13 cellular contexts compared by ENCODE assay signal in the genomic region with DNA sequence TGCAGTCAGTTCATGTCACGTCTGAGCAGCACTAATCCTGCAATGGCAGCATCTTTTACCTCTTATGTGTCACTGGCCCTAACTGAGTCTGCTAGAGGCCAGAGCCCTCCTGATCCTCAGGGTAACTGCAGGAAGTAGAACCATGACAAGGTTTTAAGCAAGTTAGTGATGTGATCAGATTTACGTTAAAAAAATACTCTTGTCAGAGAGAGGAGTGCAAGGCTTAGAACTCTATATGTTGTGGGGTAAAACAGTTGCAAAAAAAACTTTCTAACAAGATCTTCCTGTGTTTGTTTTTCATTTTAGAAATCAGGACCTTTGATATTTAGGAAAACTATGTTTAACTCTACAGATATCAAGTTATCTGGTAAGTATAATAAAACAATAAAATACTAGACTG. TPM values are rescaled to one million over a fixed set of nuclear protein-coding genes. Genes with fewer than 3 reads are reported as not detected.
DNase-seq lines count a peak whose midpoint lies in the region; ATAC-seq and TF ChIP-seq lines count a peak whose summit lies in the region.
"Had no signal": no experiment of that assay in that cellular context is flagged by ENCODE, and none has a peak within 500 bp of the region (broad histone marks: within the 10 kb centered on the region; RNA-seq: fewer than 3 reads in every experiment).

No MANE protein-coding gene starts in this region.

- no peaks in the 10 kb centered on the region for H3K9me2 ChIP-seq in Karpas-422 (replicated peaks; ENCODE audit: insufficient read depth, low read length)

- peaks cover 46% of the 10 kb centered on the region for H3K4me1 Mint-ChIP-seq in activated T-helper 17 cell treated with anti-CD3 and anti-CD28 coated beads, Interleukin-2, amount 50 U/mL, for 72 hours
- H3K4me1 Mint-ChIP-seq in mesothelial cell of epicardium, result peaks cover 39% of the 10 kb centered on the region

- peak overlapping the region; percentile 45 for H3K9ac ChIP-seq in Karpas-422 (ENCODE audit: low read length)
- peak overlapping the region; percentile 3 for H3K9ac ChIP-seq in smooth muscle cell (ENCODE audit: low read depth)
- H3K9ac ChIP-seq: GM23248 had no signal

- peak overlapping the region; percentile 35 for H3K4me3 ChIP-seq in Karpas-422 (ENCODE audit: low read length)
- peak overlapping the region; percentile 2 for H3K4me3 ChIP-seq in smooth muscle cell
- H3K4me3 ChIP-seq: GM23248 had no signal

- peak overlapping the region; percentile 65 for H3K4me2 ChIP-seq in Karpas-422 (ENCODE audit: low read depth, low read length, poor library complexity, severe bottlenecking)
- peak overlapping the region; percentile 88 for H3K4me2 ChIP-seq in smooth muscle cell

- H3K4me3 Mint-ChIP-seq in activated T-helper 17 cell treated with anti-CD3 and anti-CD28 coated beads, Interleukin-2, amount 50 U/mL, for 72 hours, result no peak overlapping the region
- H3K4me3 Mint-ChIP-seq in mesothelial cell of epicardium, result no peak overlapping the region
- H3K4me3 Mint-ChIP-seq: B cell; CD4-positive, alpha-beta T cell had no signal

- H4K20me1 ChIP-seq in Karpas-422 (ENCODE audit: insufficient read depth, low read depth, low read length), result no peaks in the 10 kb centered on the region
- peaks cover 56% of the 10 kb centered on the region for H4K20me1 ChIP-seq in smooth muscle cell (ENCODE audit: low read depth)

- peaks cover 82% of the 10 kb centered on the region for H3K79me2 ChIP-seq in Karpas-422 (ENCODE audit: low read length)
- H3K79me2 ChIP-seq in smooth muscle cell (ENCODE audit: low read depth), result peaks cover 81% of the 10 kb centered on the region

- WGBS in smooth muscle cell (ENCODE audit: low lambda C conversion rate), result 52% methylated on average over 2 of the region's 2 CpGs

- H3F3A ChIP-seq in smooth muscle cell (ENCODE audit: low read depth), result peaks cover 33% of the 10 kb centered on the region

- H3K27ac ChIP-seq in Karpas-422 (ENCODE audit: low read length) (peak overlapping the region; percentile 76), smooth muscle cell (ENCODE audit: low read depth) (peak overlapping the region; percentile 89)
- H3K27ac ChIP-seq: GM23248 had no signal

- H3K27ac Mint-ChIP-seq in activated T-helper 17 cell treated with anti-CD3 and anti-CD28 coated beads, Interleukin-2, amount 50 U/mL, for 72 hours, result peak overlapping the region; percentile 36
- peak overlapping the region; percentile 26 for H3K27ac Mint-ChIP-seq in mesothelial cell of epicardium
- H3K27ac Mint-ChIP-seq: B cell; CD4-positive, alpha-beta T cell had no signal

- TF ChIP-seq CTCF in mesothelial cell of epicardium (IDR thresholded peaks at IDR 0.05; ENCODE audit: unreplicated experiment), result no peak
- no peak for TF ChIP-seq CTCF in smooth muscle cell (IDR thresholded peaks at IDR 0.05; ENCODE audit: borderline replicate concordance, insufficient read depth, poor library complexity, severe bottlenecking)

- DNase-seq in Karpas-422, result no peak
- DNase-seq in mesothelial cell of epicardium (ENCODE audit: low spot score in 2 of 2, unreplicated experiment in 2 of 2), result no peak
- DNase-seq in smooth muscle cell (lab: John Stamatoyannopoulos, UW; ENCODE audit: unreplicated experiment), result no peak
- no peak for DNase-seq in sciatic nerve (ENCODE audit: low spot score)
- no peak for DNase-seq in activated effector memory CD4-positive, alpha-beta T cell treated with anti-CD3 and anti-CD28 coated beads, Interleukin-2, amount 50 U/mL, for 16 hours
- no peak for DNase-seq in activated gamma-delta T cell treated with Interleukin-2 at 50 U/mL for 16 hours
- DNase-seq: C1 segment of cervical spinal cord; Calu3; CD4-positive, alpha-beta T cell; DMS 273 treated with DMSO at 0.1 percent for 48 hours; GM23248 had no signal

- H3K36me3 ChIP-seq in Karpas-422 (ENCODE audit: insufficient read depth, low read length) (peaks cover 36% of the 10 kb centered on the region), smooth muscle cell (ENCODE audit: low read depth) (peaks cover 17% of the 10 kb centered on the region)

- ATAC-seq in activated T-helper 17 cell treated with anti-CD3 and anti-CD28 coated beads, Interleukin-2, amount 50 U/mL, for 72 hours (replicated peaks), result no peak
- ATAC-seq in sciatic nerve, result no peak

- H3K9me3 Mint-ChIP-seq in activated T-helper 17 cell treated with anti-CD3 and anti-CD28 coated beads, Interleukin-2, amount 50 U/mL, for 72 hours, result peaks cover 8% of the 10 kb centered on the region
- H3K9me3 Mint-ChIP-seq in mesothelial cell of epicardium, result no peaks in the 10 kb centered on the region
- H3K9me3 Mint-ChIP-seq: CD4-positive, alpha-beta T cell had no signal

- H3K9me3 ChIP-seq in Karpas-422 (ENCODE audit: low read length) (no peaks in the 10 kb centered on the region), smooth muscle cell (replicated peaks; ENCODE audit: low read depth) (no peaks in the 10 kb centered on the region)

- no peak overlapping the region for H2AFZ ChIP-seq in Karpas-422 (ENCODE audit: low read length)
- no peak overlapping the region for H2AFZ ChIP-seq in smooth muscle cell (ENCODE audit: low read depth)
- H2AFZ ChIP-seq: GM23248 had no signal

- H3K36me3 Mint-ChIP-seq in activated T-helper 17 cell treated with anti-CD3 and anti-CD28 coated beads, Interleukin-2, amount 50 U/mL, for 72 hours (ENCODE audit: low read depth), result peaks cover 74% of the 10 kb centered on the region
- H3K36me3 Mint-ChIP-seq in mesothelial cell of epicardium, result peaks cover 45% of the 10 kb centered on the region

- no peaks in the 10 kb centered on the region for H3K27me3 Mint-ChIP-seq in activated T-helper 17 cell treated with anti-CD3 and anti-CD28 coated beads, Interleukin-2, amount 50 U/mL, for 72 hours
- H3K27me3 Mint-ChIP-seq in mesothelial cell of epicardium (ENCODE audit: low read depth), result no peaks in the 10 kb centered on the region
- H3K27me3 Mint-ChIP-seq: B cell; CD4-positive, alpha-beta T cell had no signal

- no peaks in the 10 kb centered on the region for H3K27me3 ChIP-seq in Karpas-422 (ENCODE audit: low read length)
- H3K27me3 ChIP-seq in smooth muscle cell (ENCODE audit: low read depth), result no peaks in the 10 kb centered on the region

- intact Hi-C loops in sciatic nerve (cut with DNase I), result no loop called here

- H3K4me1 ChIP-seq in Karpas-422 (ENCODE audit: low read length) (peaks cover 36% of the 10 kb centered on the region), smooth muscle cell (ENCODE audit: low read depth) (peaks cover 16% of the 10 kb centered on the region)

RNA-seq across cellular contexts. Expression of a gene that starts 4.6 kb away (rescaled TPM):
- total RNA-seq in Karpas-422 (2014; rRNA removed; shearing (Covaris generic); ENCODE audit: low replicate concordance), result 12.8 and 25.5 TPM in 2 replicates
- total RNA-seq in activated T-helper 17 cell treated with anti-CD3 and anti-CD28 coated beads, Interleukin-2, amount 50 U/mL, for 72 hours, result 10 to 100 TPM; 19.9 to 27.7 TPM
- total RNA-seq in mesothelial cell of epicardium, result 19.4 to 22.8 TPM (median 20.0 TPM) in 3 replicates
- 109 and 117 TPM in 2 replicates for total RNA-seq in smooth muscle cell
- 26.9 and 27.2 TPM in 2 replicates for polyA plus RNA-seq in smooth muscle cell
- total RNA-seq in sciatic nerve, result 21.4 TPM
